In the genomic region with DNA sequence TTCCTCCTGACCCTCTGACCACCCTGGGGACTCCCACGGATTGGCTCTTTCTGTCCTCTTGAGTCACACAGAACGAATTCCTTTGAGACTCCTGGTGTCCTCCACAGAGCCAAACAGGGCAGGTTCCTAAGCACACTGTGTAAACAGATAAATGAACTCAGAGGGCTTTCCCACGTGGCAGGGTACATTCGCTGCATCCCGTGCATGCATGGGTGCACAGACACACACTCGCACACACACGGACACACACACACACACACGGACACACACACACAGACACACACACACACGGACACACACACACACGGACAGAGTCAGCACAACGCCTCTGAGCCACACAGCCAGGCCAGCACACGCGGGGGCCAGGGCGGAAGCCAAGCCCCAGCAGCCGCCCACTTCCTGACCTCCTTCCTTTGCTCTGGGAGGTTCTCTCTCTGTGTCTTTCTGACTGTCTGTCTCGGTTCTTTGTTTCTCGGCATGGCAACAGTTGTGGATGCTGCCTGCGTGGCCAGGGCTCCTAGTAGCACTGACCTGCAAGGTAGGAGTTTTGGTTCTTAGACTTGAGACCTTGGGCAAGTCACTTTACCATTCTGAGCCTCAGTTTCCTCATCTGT, we compare ENCODE assay signal across 1 cellular context.
A peak's percentile ranks its signal among the peaks of the same experiment; 100 is the strongest.
TF ChIP-seq lines count a peak whose summit lies in the region.

No MANE protein-coding gene starts in this region.

TF ChIP-seq in GM12878, 131 proteins besides CTCF, POLR2A, EP300 and RAD21 (continued from another document):
- TF ChIP-seq, protein P1, sequence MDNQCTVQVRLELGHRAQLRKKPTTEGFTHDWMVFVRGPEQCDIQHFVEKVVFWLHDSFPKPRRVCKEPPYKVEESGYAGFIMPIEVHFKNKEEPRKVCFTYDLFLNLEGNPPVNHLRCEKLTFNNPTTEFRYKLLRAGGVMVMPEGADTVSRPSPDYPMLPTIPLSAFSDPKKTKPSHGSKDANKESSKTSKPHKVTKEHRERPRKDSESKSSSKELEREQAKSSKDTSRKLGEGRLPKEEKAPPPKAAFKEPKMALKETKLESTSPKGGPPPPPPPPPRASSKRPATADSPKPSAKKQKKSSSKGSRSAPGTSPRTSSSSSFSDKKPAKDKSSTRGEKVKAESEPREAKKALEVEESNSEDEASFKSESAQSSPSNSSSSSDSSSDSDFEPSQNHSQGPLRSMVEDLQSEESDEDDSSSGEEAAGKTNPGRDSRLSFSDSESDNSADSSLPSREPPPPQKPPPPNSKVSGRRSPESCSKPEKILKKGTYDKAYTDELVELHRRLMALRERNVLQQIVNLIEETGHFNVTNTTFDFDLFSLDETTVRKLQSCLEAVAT (IDR thresholded peaks at IDR 0.05), result peak; percentile 35; the same call in 1 of the 2 replicates
- TF ChIP-seq BMI1 (IDR thresholded peaks at IDR 0.05; ENCODE audit: borderline replicate concordance), result peak; percentile 24; the same call in 1 of the 2 replicates
- no peak for TF ChIP-seq BCL11A (IDR thresholded peaks at IDR 0.05; ENCODE audit: low read depth, low read length)
- TF ChIP-seq EGR1 (IDR thresholded peaks at IDR 0.05; ENCODE audit: borderline replicate concordance in 1 of 2, low read depth in 2 of 2, low read length in 2 of 2), result peak in 1 of 2 experiments; percentile 84; a peak in 2 of 3 replicates
- peak; percentile 64 for TF ChIP-seq RUNX3 (IDR thresholded peaks at IDR 0.05; ENCODE audit: low read length)
- 0 out of 2 replicates have a peak, but pooled peaks have one; percentile 56 for TF ChIP-seq PML (IDR thresholded peaks at IDR 0.05; ENCODE audit: low read length)
- TF ChIP-seq, protein P2, sequence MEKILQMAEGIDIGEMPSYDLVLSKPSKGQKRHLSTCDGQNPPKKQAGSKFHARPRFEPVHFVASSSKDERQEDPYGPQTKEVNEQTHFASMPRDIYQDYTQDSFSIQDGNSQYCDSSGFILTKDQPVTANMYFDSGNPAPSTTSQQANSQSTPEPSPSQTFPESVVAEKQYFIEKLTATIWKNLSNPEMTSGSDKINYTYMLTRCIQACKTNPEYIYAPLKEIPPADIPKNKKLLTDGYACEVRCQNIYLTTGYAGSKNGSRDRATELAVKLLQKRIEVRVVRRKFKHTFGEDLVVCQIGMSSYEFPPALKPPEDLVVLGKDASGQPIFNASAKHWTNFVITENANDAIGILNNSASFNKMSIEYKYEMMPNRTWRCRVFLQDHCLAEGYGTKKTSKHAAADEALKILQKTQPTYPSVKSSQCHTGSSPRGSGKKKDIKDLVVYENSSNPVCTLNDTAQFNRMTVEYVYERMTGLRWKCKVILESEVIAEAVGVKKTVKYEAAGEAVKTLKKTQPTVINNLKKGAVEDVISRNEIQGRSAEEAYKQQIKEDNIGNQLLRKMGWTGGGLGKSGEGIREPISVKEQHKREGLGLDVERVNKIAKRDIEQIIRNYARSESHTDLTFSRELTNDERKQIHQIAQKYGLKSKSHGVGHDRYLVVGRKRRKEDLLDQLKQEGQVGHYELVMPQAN (conservative IDR thresholded peaks at IDR 0.05), result peak; percentile 26; the same call in 1 of the 2 replicates
- peak; percentile 82 for TF ChIP-seq GABPA (IDR thresholded peaks at IDR 0.05; ENCODE audit: low read depth)
